In the genomic region with DNA sequence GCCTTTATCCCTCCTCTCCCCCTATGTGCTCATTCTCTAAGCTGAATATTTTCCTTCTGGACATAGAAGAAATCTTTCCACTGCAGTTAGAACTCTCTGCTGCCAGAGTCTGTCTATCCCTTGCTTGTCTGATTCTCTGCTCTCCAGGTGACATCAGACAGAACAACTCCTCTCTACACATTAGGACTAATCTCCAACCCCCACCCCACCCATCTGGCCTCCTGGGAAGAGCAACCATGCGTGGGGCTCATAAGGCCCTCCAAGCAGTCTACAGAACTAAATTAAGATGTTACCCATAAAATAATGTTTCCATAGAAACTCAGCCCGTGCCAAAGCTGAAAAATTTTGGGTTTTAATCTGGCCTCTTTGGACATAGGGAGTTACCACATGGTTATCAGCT, we compare ENCODE assay signal across 13 cellular contexts.
DNase-seq lines count a peak whose midpoint lies in the region; ATAC-seq lines count a peak whose summit lies in the region.
"Had no signal": no experiment of that assay in that cellular context is flagged by ENCODE, and none has a peak within 500 bp of the region (broad histone marks: within the 10 kb centered on the region; RNA-seq: fewer than 3 reads in every experiment).

No MANE protein-coding gene starts in this region.

- ATAC-seq in activated CD4-positive, alpha-beta T cell treated with anti-CD3 and anti-CD28 coated beads for 36 hours = no peak
- ATAC-seq in GM21717 (IDR thresholded peaks at IDR 0.05; ENCODE audit: unreplicated experiment) (no peak), T-helper 17 cell (no peak)
- ATAC-seq: A549; CD8-positive, alpha-beta T cell had no signal

- H3K27me3 Mint-ChIP-seq in activated CD4-positive, alpha-beta T cell treated with anti-CD3 and anti-CD28 coated beads for 36 hours = peaks cover 8% of the 10 kb centered on the region
- peaks cover 8% of the 10 kb centered on the region for H3K27me3 Mint-ChIP-seq in T-helper 17 cell

- H3K9me3 ChIP-seq in T-helper 17 cell (ENCODE audit: control insufficient read depth, low read length, poor library complexity, severe bottlenecking) = no peaks in the 10 kb centered on the region
- H3K9me3 ChIP-seq: A549 had no signal

- H3K4me1 Mint-ChIP-seq in activated CD4-positive, alpha-beta T cell treated with anti-CD3 and anti-CD28 coated beads for 36 hours = no peaks in the 10 kb centered on the region
- H3K4me1 Mint-ChIP-seq in T-helper 17 cell = no peaks in the 10 kb centered on the region
- H3K4me1 Mint-ChIP-seq: CD14-positive monocyte had no signal

- no peaks in the 10 kb centered on the region for H3K9me3 Mint-ChIP-seq in activated CD4-positive, alpha-beta T cell treated with anti-CD3 and anti-CD28 coated beads for 36 hours (ENCODE audit: low read depth)
- H3K9me3 Mint-ChIP-seq: CD8-positive, alpha-beta T cell had no signal

- H3K4me3 Mint-ChIP-seq in activated CD4-positive, alpha-beta T cell treated with anti-CD3 and anti-CD28 coated beads for 36 hours = no peak overlapping the region
- no peak overlapping the region for H3K4me3 Mint-ChIP-seq in T-helper 17 cell
- H3K4me3 Mint-ChIP-seq: CD14-positive monocyte; CD8-positive, alpha-beta T cell had no signal

- no peak overlapping the region for H3K27ac Mint-ChIP-seq in activated CD4-positive, alpha-beta T cell treated with anti-CD3 and anti-CD28 coated beads for 36 hours
- H3K27ac Mint-ChIP-seq in T-helper 17 cell = no peak overlapping the region
- H3K27ac Mint-ChIP-seq: CD14-positive monocyte; CD8-positive, alpha-beta T cell had no signal

- H3K36me3 Mint-ChIP-seq in activated CD4-positive, alpha-beta T cell treated with anti-CD3 and anti-CD28 coated beads for 36 hours (ENCODE audit: low read depth) = no peaks in the 10 kb centered on the region
- no peaks in the 10 kb centered on the region for H3K36me3 Mint-ChIP-seq in T-helper 17 cell (ENCODE audit: low read depth)
- H3K36me3 Mint-ChIP-seq: CD14-positive monocyte; CD8-positive, alpha-beta T cell had no signal

- POLR2A ChIA-PET in activated CD4-positive, alpha-beta T cell treated with anti-CD3 and anti-CD28 coated beads for 36 hours (lab: Charles Lee) = no interaction called here

- CTCF ChIA-PET in activated CD4-positive, alpha-beta T cell treated with anti-CD3 and anti-CD28 coated beads for 36 hours (lab: Charles Lee) = no interaction called here

- peak; percentile 78 for DNase-seq in NCI-H1694 treated with DMSO at 0.1 percent for 48 hours (lab: John Stamatoyannopoulos, UW)
- peak; percentile 28 to 33 for DNase-seq in NCI-H446 (lab: John Stamatoyannopoulos, UW)
- DNase-seq in NCI-H82 (lab: John Stamatoyannopoulos, UW) = peak; percentile 98
- DNase-seq in activated CD4-positive, alpha-beta T cell treated with anti-CD3 and anti-CD28 coated beads for 36 hours = no peak
- DNase-seq in T-helper 17 cell = no peak
- DNase-seq: CD8-positive, alpha-beta T cell; COR-L47; DMS53; GF-D8; HCEC 1CT had no signal

- intact Hi-C loops in activated CD4-positive, alpha-beta T cell treated with anti-CD3 and anti-CD28 coated beads for 36 hours (cut with DNase I, micrococcal nuclease) = no loop called here

Comparison
In these comparisons a context has a peak if more than half of its experiments do, and no peak if none do; other contexts are left out.
1. DNase-seq: peak in NCI-H1694 treated with DMSO at 0.1 percent for 48 hours (single experiment), NCI-H446 (2 of 2) and NCI-H82 (single experiment); none in activated CD4-positive, alpha-beta T cell treated with anti-CD3 and anti-CD28 coated beads for 36 hours (single experiment) and T-helper 17 cell (0 of 3).